Comparison of ENCODE assay signal across 1 cellular context in genomic region chr2:148592812-148593211, GRCh38.
TF ChIP-seq lines count a peak whose summit lies in the region.

No MANE protein-coding gene starts in this region.

TF ChIP-seq in H1, 55 proteins besides CTCF, POLR2A, EP300 and RAD21 (continued from another document):
- TF ChIP-seq CHD7 (IDR thresholded peaks at IDR 0.05; ENCODE audit: insufficient replicate concordance, low read length) (no peak), SRF (IDR thresholded peaks at IDR 0.05; ENCODE audit: low read depth, low read length) (no peak), RNF2 (IDR thresholded peaks at IDR 0.05; ENCODE audit: borderline replicate concordance, low read depth, low read length, missing control alignments, poor library complexity, severe bottlenecking) (no peak), POLR2AphosphoS5 (IDR thresholded peaks at IDR 0.05; ENCODE audit: low read depth, low read length) (no peak)
